Comparison of ENCODE assay signal across 24 cellular contexts in the genomic region with DNA sequence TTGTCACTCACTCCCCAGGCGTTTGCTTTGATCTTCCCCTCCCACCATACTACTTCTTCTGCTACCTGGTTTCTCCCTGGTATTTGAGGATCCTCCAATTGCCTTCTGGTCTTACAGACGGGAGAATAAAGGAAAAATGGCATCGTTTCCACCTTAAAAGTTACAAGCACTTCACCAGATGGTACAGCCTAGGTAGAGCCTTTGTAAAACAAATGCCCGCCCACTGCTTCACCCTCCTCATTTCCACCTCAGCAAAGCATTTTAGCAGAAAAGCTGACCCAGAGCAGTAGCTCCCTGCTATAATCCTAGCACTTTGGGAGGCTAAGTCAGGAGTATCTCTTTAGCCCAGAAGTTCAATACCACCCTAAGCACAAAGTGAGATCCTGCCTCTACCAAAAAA. TPM values are rescaled to one million over a fixed set of nuclear protein-coding genes. Genes with fewer than 3 reads are reported as not detected.
DNase-seq lines count a peak whose midpoint lies in the region; ATAC-seq and TF ChIP-seq lines count a peak whose summit lies in the region.
"Had no signal": no experiment of that assay in that cellular context is flagged by ENCODE, and none has a peak within 500 bp of the region (broad histone marks: within the 10 kb centered on the region; RNA-seq: fewer than 3 reads in every experiment).

No MANE protein-coding gene starts in this region.

- H4K20me1 ChIP-seq in BLaER1 treated with 17β-estradiol and CSF1 and Interleukin-3, amounts not matched to agents 10 nM and 100 nM, result peaks cover 0 to 15% (median 6%) of the 10 kb centered on the region in 11 experiments; a peak in 8 of 22 replicates

- no peaks in the 10 kb centered on the region; a peak in 1 of 22 replicates for H3K9me3 ChIP-seq in BLaER1 treated with 17β-estradiol and CSF1 and Interleukin-3, amounts not matched to agents 10 nM and 100 nM (replicated peaks in 1 of 11)
- H3K9me3 ChIP-seq in HUES48 (ENCODE audit: control insufficient read depth, insufficient read depth, low read length) (no peaks in the 10 kb centered on the region), T-helper 17 cell (ENCODE audit: control insufficient read depth, low read length, poor library complexity, severe bottlenecking) (no peaks in the 10 kb centered on the region)

- no peak overlapping the region for H3K9ac ChIP-seq in BLaER1 treated with 17β-estradiol and CSF1 and Interleukin-3, amounts not matched to agents 10 nM and 100 nM
- H3K9ac ChIP-seq in HUES48 (ENCODE audit: low read depth, low read length), result no peak overlapping the region
- H3K9ac ChIP-seq: KMS-11 had no signal

- H3K4me3 Mint-ChIP-seq in T-helper 17 cell, result peak overlapping the region; percentile 61
- peak overlapping the region in 4 of 5 donors; percentile 21 to 47 (median 28) for H3K4me3 Mint-ChIP-seq in immature natural killer cell
- no peak overlapping the region for H3K4me3 Mint-ChIP-seq in type B pancreatic cell
- no peak overlapping the region for H3K4me3 Mint-ChIP-seq in activated CD4-positive, alpha-beta memory T cell treated with anti-CD3 and anti-CD28 coated beads, Interleukin-2, amount 10 ng/mL, durations not matched to agents 7 days and 5 days
- H3K4me3 Mint-ChIP-seq: activated naive CD4-positive, alpha-beta T cell treated with anti-CD3 and anti-CD28 coated beads for 36 hours; memory B cell; stimulated activated memory B cell treated with anti-CD40 and anti-IgM and Interleukin-4, amounts not matched to agents 10 μg/mL and 1 μg/mL and 100 μg/mL, for 72 hours had no signal

- no peaks in the 10 kb centered on the region for H3K9me3 Mint-ChIP-seq in immature natural killer cell
- no peaks in the 10 kb centered on the region for H3K9me3 Mint-ChIP-seq in type B pancreatic cell
- no peaks in the 10 kb centered on the region for H3K9me3 Mint-ChIP-seq in activated CD4-positive, alpha-beta memory T cell treated with anti-CD3 and anti-CD28 coated beads, Interleukin-2, amount 10 ng/mL, durations not matched to agents 7 days and 5 days
- H3K9me3 Mint-ChIP-seq: activated naive CD4-positive, alpha-beta T cell treated with anti-CD3 and anti-CD28 coated beads for 36 hours; CD8-positive, alpha-beta memory T cell; memory B cell; stimulated activated memory B cell treated with anti-CD40 and anti-IgM and Interleukin-4, amounts not matched to agents 10 μg/mL and 1 μg/mL and 100 μg/mL, for 72 hours had no signal

- DNase-seq in T-helper 17 cell (no peak), immature natural killer cell (no peak), UCSD-AML1 (lab: John Stamatoyannopoulos, UW; ENCODE audit: unreplicated experiment) (no peak), type B pancreatic cell (ENCODE audit: extremely low spot score, unreplicated experiment) (no peak)
- no peak for DNase-seq in activated CD4-positive, alpha-beta memory T cell treated with anti-CD3 and anti-CD28 coated beads, Interleukin-2, amount 10 ng/mL, durations not matched to agents 7 days and 5 days
- DNase-seq: activated CD4-positive, alpha-beta T cell treated with anti-CD3 and anti-CD28 coated beads, Interleukin-2, amount 50 U/mL, for 4 hours; activated naive CD4-positive, alpha-beta T cell treated with anti-CD3 and anti-CD28 coated beads for 36 hours; CD8-positive, alpha-beta memory T cell; DMS79 treated with DMSO at 0.1 percent for 48 hours; kidney glomerular epithelial cell; NCI-H1048; NCI-H2171; NCI-H748 treated with DMSO at 0.1 percent for 48 hours; right cardiac atrium; SHP77; WERI-Rb-1 had no signal

- H3K27ac Mint-ChIP-seq in T-helper 17 cell (peak overlapping the region; percentile 43), immature natural killer cell (peak overlapping the region in 5 of 6 donors; percentile 23 to 77 (median 51)), type B pancreatic cell (no peak overlapping the region)
- no peak overlapping the region for H3K27ac Mint-ChIP-seq in activated CD4-positive, alpha-beta memory T cell treated with anti-CD3 and anti-CD28 coated beads, Interleukin-2, amount 10 ng/mL, durations not matched to agents 7 days and 5 days
- H3K27ac Mint-ChIP-seq: activated naive CD4-positive, alpha-beta T cell treated with anti-CD3 and anti-CD28 coated beads for 36 hours; memory B cell; stimulated activated memory B cell treated with anti-CD40 and anti-IgM and Interleukin-4, amounts not matched to agents 10 μg/mL and 1 μg/mL and 100 μg/mL, for 72 hours had no signal

- H3K27me3 Mint-ChIP-seq in T-helper 17 cell (no peaks in the 10 kb centered on the region), immature natural killer cell (ENCODE audit: low read depth in 3 of 3) (peaks cover 31 to 35% (median 31%) of the 10 kb centered on the region in 3 donors), type B pancreatic cell (peaks cover 66% of the 10 kb centered on the region)
- no peaks in the 10 kb centered on the region for H3K27me3 Mint-ChIP-seq in activated CD4-positive, alpha-beta memory T cell treated with anti-CD3 and anti-CD28 coated beads, Interleukin-2, amount 10 ng/mL, durations not matched to agents 7 days and 5 days
- H3K27me3 Mint-ChIP-seq: memory B cell; stimulated activated memory B cell treated with anti-CD40 and anti-IgM and Interleukin-4, amounts not matched to agents 10 μg/mL and 1 μg/mL and 100 μg/mL, for 72 hours had no signal

- TF ChIP-seq CTCF in type B pancreatic cell (conservative IDR thresholded peaks at IDR 0.05), result no peak

- H3K36me3 Mint-ChIP-seq in T-helper 17 cell (ENCODE audit: low read depth) (no peaks in the 10 kb centered on the region), immature natural killer cell (peaks cover 0 to 6% (median 3%) of the 10 kb centered on the region in 3 donors), type B pancreatic cell (no peaks in the 10 kb centered on the region)
- peaks cover 23% of the 10 kb centered on the region for H3K36me3 Mint-ChIP-seq in activated CD4-positive, alpha-beta memory T cell treated with anti-CD3 and anti-CD28 coated beads, Interleukin-2, amount 10 ng/mL, durations not matched to agents 7 days and 5 days (ENCODE audit: low read depth)

- ATAC-seq in T-helper 17 cell (no peak), HG03045 (IDR thresholded peaks at IDR 0.05; ENCODE audit: unreplicated experiment) (no peak)
- ATAC-seq: HCT116; right cardiac atrium; stimulated activated memory B cell treated with anti-CD40 and anti-IgM and Interleukin-4, amounts not matched to agents 10 μg/mL and 1 μg/mL and 100 μg/mL, for 72 hours had no signal

- H3K4me1 ChIP-seq in BLaER1 treated with 17β-estradiol and CSF1 and Interleukin-3, amounts not matched to agents 10 nM and 100 nM, result peaks cover 7 to 21% (median 16%) of the 10 kb centered on the region in 10 experiments
- H3K4me1 ChIP-seq in HUES48 (ENCODE audit: control insufficient read depth, insufficient read depth, low read length), result peaks cover 27% of the 10 kb centered on the region

- peak overlapping the region in 10 of 11 experiments; percentile 36 to 71 (median 58); a peak in 12 of 22 replicates for H3K4me2 ChIP-seq in BLaER1 treated with 17β-estradiol and CSF1 and Interleukin-3, amounts not matched to agents 10 nM and 100 nM
- H3K4me2 ChIP-seq: KMS-11 had no signal

- CTCF ChIA-PET in activated CD4-positive, alpha-beta memory T cell treated with anti-CD3 and anti-CD28 coated beads, Interleukin-2, amount 10 ng/mL, durations not matched to agents 7 days and 5 days (lab: Charles Lee), result interaction anchor here (0.9 to 3.1 kb wide), 3 partner anchors 19 to 344 kb away, joined by 3 to 12 read pairs (median 3); a partner anchor contains a TSS

- POLR2A ChIA-PET in activated CD4-positive, alpha-beta memory T cell treated with anti-CD3 and anti-CD28 coated beads, Interleukin-2, amount 10 ng/mL, durations not matched to agents 7 days and 5 days (lab: Charles Lee), result interaction anchor here (2.3 to 10.2 kb wide), 4 partner anchors 17 to 94 kb away, joined by 7 to 310 read pairs (median 8); no protein-coding TSS in a partner anchor

- no peak overlapping the region for H3K4me3 ChIP-seq in BLaER1 treated with 17β-estradiol and CSF1 and Interleukin-3, amounts not matched to agents 10 nM and 100 nM
- 0 out of 2 replicates have a peak overlapping the region, but pooled peaks have one; percentile 37 for H3K4me3 ChIP-seq in HUES48 (ENCODE audit: low read depth, low read length)
- H3K4me3 ChIP-seq: hepatocyte had no signal

- no peak overlapping the region for H3K27ac ChIP-seq in BLaER1 treated with 17β-estradiol and CSF1 and Interleukin-3, amounts not matched to agents 10 nM and 100 nM
- no peak overlapping the region for H3K27ac ChIP-seq in HUES48 (ENCODE audit: low read depth, low read length)
- H3K27ac ChIP-seq: hepatocyte, KMS-11, WERI-Rb-1 had no signal

- no peaks in the 10 kb centered on the region for H3K27me3 ChIP-seq in BLaER1 treated with 17β-estradiol and CSF1 and Interleukin-3, amounts not matched to agents 10 nM and 100 nM
- peaks cover 69% of the 10 kb centered on the region for H3K27me3 ChIP-seq in HUES48 (ENCODE audit: control insufficient read depth, insufficient read depth, low read length)
- H3K27me3 ChIP-seq: hepatocyte had no signal

- H3K4me1 Mint-ChIP-seq in T-helper 17 cell (peaks cover 17% of the 10 kb centered on the region), immature natural killer cell (peaks cover 46 to 58% of the 10 kb centered on the region in 2 donors), type B pancreatic cell (ENCODE audit: unreplicated experiment) (peaks cover 8% of the 10 kb centered on the region)
- H3K4me1 Mint-ChIP-seq in activated CD4-positive, alpha-beta memory T cell treated with anti-CD3 and anti-CD28 coated beads, Interleukin-2, amount 10 ng/mL, durations not matched to agents 7 days and 5 days, result peaks cover 27% of the 10 kb centered on the region

- peaks cover 0 to 6% (median 0%) of the 10 kb centered on the region in 11 experiments; a peak in 5 of 22 replicates for H3K36me3 ChIP-seq in BLaER1 treated with 17β-estradiol and CSF1 and Interleukin-3, amounts not matched to agents 10 nM and 100 nM
- H3K36me3 ChIP-seq in HUES48 (ENCODE audit: control insufficient read depth, insufficient read depth, low read length), result no peaks in the 10 kb centered on the region
- H3K36me3 ChIP-seq: WERI-Rb-1 had no signal

RNA-seq across cellular contexts. Expression of a gene that starts 5.1 kb away (rescaled TPM):
- 10 to 100 TPM; 33.0 to 44.0 TPM for total RNA-seq in T-helper 17 cell
- 10 to 100 TPM; 35.3 to 53.0 (median 44.3) TPM for polyA plus RNA-seq in immature natural killer cell
- total RNA-seq in type B pancreatic cell (ENCODE audit: low replicate concordance), result 0.34 and 0.74 TPM in 2 replicates
- 10 to 100 TPM; 25.1 to 28.3 TPM for total RNA-seq in activated CD4-positive, alpha-beta memory T cell treated with anti-CD3 and anti-CD28 coated beads, Interleukin-2, amount 10 ng/mL, durations not matched to agents 7 days and 5 days

Comparison
In these comparisons a context has a peak if more than half of its experiments do, and no peak if none do; other contexts are left out.
1. H3K27ac Mint-ChIP-seq: peak in T-helper 17 cell (single experiment) and immature natural killer cell (5 of 6); none in type B pancreatic cell (single experiment) and activated CD4-positive, alpha-beta memory T cell treated with anti-CD3 and anti-CD28 coated beads, Interleukin-2, amount 10 ng/mL, durations not matched to agents 7 days and 5 days (single experiment).
2. H3K4me3 Mint-ChIP-seq: peak in T-helper 17 cell (single experiment) and immature natural killer cell (4 of 5); none in type B pancreatic cell (single experiment) and activated CD4-positive, alpha-beta memory T cell treated with anti-CD3 and anti-CD28 coated beads, Interleukin-2, amount 10 ng/mL, durations not matched to agents 7 days and 5 days (single experiment).
3. RNA of a gene that starts 5.1 kb away (total RNA-seq): 33.0 to 44.0 TPM in T-helper 17 cell and 25.1 to 28.3 TPM in activated CD4-positive, alpha-beta memory T cell treated with anti-CD3 and anti-CD28 coated beads, Interleukin-2, amount 10 ng/mL, durations not matched to agents 7 days and 5 days; 0.34 to 0.74 TPM in type B pancreatic cell; every median in the first group is over 10 times any median in the second.